Comparison of ENCODE assay signal across 27 cellular contexts in genomic region chr2:37773354-37773753, GRCh38.
DNase-seq lines count a peak whose midpoint lies in the region; ATAC-seq and TF ChIP-seq lines count a peak whose summit lies in the region.
"Had no signal": no experiment of that assay in that cellular context is flagged by ENCODE, and none has a peak within 500 bp of the region (broad histone marks: within the 10 kb centered on the region; RNA-seq: fewer than 3 reads in every experiment).

No MANE protein-coding gene starts in this region.

- no peaks in the 10 kb centered on the region for H3K79me1 ChIP-seq in mesenchymal stem cell (replicated peaks; ENCODE audit: low read length, poor library complexity, severe bottlenecking)

- WGBS in mesenchymal stem cell: 95% methylated on average over 5 of the region's 5 CpGs
- WGBS in GM23248 (ENCODE audit: low coverage in 1 of 2, low lambda C conversion rate in 2 of 2, missing lambda C conversion rate in 2 of 2), 2 experiments: 71 to 74% methylated on average over 5 of the region's 5 CpGs

- H3K4me3 ChIP-seq in mesenchymal stem cell (ENCODE audit: insufficient read depth in 1 of 2, low read depth in 1 of 2, low read length in 2 of 2): no peak overlapping the region
- no peak overlapping the region for H3K4me3 ChIP-seq in GM23248
- H3K4me3 ChIP-seq: A549, BLaER1, body of pancreas, spleen, upper lobe of right lung had no signal

- no peak overlapping the region for H3K23ac ChIP-seq in mesenchymal stem cell (ENCODE audit: low read length in 2 of 2)

- H3F3A ChIP-seq in GM23248 (ENCODE audit: insufficient read depth): peaks cover 66% of the 10 kb centered on the region

- no peak overlapping the region for H2BK120ac ChIP-seq in mesenchymal stem cell (ENCODE audit: low read depth, low read length)

- peak overlapping the region; percentile 83 for H4K91ac ChIP-seq in mesenchymal stem cell (ENCODE audit: low read length)

- H2AFZ ChIP-seq in mesenchymal stem cell (ENCODE audit: low read depth, low read length) (no peak overlapping the region), GM23248 (no peak overlapping the region)

- peak overlapping the region; percentile 9 to 94 for H2BK12ac ChIP-seq in mesenchymal stem cell (ENCODE audit: low read length in 2 of 2)

- H3K36me3 ChIP-seq in mesenchymal stem cell (ENCODE audit: control insufficient read depth in 1 of 2, insufficient read depth in 2 of 2, low read depth in 1 of 2, low read length in 2 of 2): no peaks in the 10 kb centered on the region
- no peaks in the 10 kb centered on the region for H3K36me3 ChIP-seq in GM23248 (ENCODE audit: low read depth)
- H3K36me3 ChIP-seq: BLaER1, spleen, upper lobe of right lung had no signal

- no peaks in the 10 kb centered on the region for H3K9me3 ChIP-seq in mesenchymal stem cell (ENCODE audit: control insufficient read depth, low read length)
- H3K9me3 ChIP-seq in GM23248 (ENCODE audit: low read depth): no peaks in the 10 kb centered on the region
- H3K9me3 ChIP-seq: A549, body of pancreas, Caco-2, spleen, upper lobe of right lung had no signal

- peak overlapping the region; percentile 34 for H3K4me3 Mint-ChIP-seq in type B pancreatic cell
- H3K4me3 Mint-ChIP-seq: activated CD8-positive, alpha-beta memory T cell treated with anti-CD3 and anti-CD28 coated beads, Interleukin-2, amount 10 ng/mL, durations not matched to agents 7 days and 5 days; activated naive CD8-positive, alpha-beta T cell treated with anti-CD3 and anti-CD28 coated beads, Interleukin-2, amount 10 ng/mL, durations not matched to agents 7 days and 5 days; natural killer cell treated with Interleukin-12 subunit alpha and Interleukin-12 subunit beta and Interleukin-15 and Interleukin-18, amount 100 ng/mL, for 72 hours had no signal

- H3K4ac ChIP-seq in mesenchymal stem cell (ENCODE audit: low read depth in 1 of 2, low read length in 2 of 2): no peak overlapping the region

- H3K79me2 ChIP-seq in GM23248 (ENCODE audit: insufficient read depth): no peaks in the 10 kb centered on the region

- H3K9me2 ChIP-seq in GM23248 (ENCODE audit: insufficient read depth): no peaks in the 10 kb centered on the region

- H3K27me3 ChIP-seq in mesenchymal stem cell (ENCODE audit: control insufficient read depth in 1 of 2, insufficient read depth in 1 of 2, low read length in 2 of 2) (no peaks in the 10 kb centered on the region), GM23248 (replicated peaks; ENCODE audit: insufficient read depth) (no peaks in the 10 kb centered on the region)
- H3K27me3 ChIP-seq: BLaER1, body of pancreas, spleen, upper lobe of right lung had no signal

- ATAC-seq in GM18858 (IDR thresholded peaks at IDR 0.05; ENCODE audit: unreplicated experiment) (no peak), GM19328 (IDR thresholded peaks at IDR 0.05; ENCODE audit: unreplicated experiment) (no peak)
- ATAC-seq: A549; activated CD8-positive, alpha-beta memory T cell treated with anti-CD3 and anti-CD28 coated beads, Interleukin-2, amount 10 ng/mL, durations not matched to agents 7 days and 5 days; body of pancreas; HCT116; left cardiac atrium; natural killer cell treated with Interleukin-12 subunit alpha and Interleukin-12 subunit beta and Interleukin-15 and Interleukin-18, amount 100 ng/mL, for 72 hours; upper lobe of right lung had no signal

- no peak overlapping the region for H2BK5ac ChIP-seq in mesenchymal stem cell (ENCODE audit: low read depth, low read length, poor library complexity, severe bottlenecking)

- no peaks in the 10 kb centered on the region for H3K27me3 Mint-ChIP-seq in type B pancreatic cell
- H3K27me3 Mint-ChIP-seq: activated CD8-positive, alpha-beta memory T cell treated with anti-CD3 and anti-CD28 coated beads, Interleukin-2, amount 10 ng/mL, durations not matched to agents 7 days and 5 days; activated naive CD8-positive, alpha-beta T cell treated with anti-CD3 and anti-CD28 coated beads, Interleukin-2, amount 10 ng/mL, durations not matched to agents 7 days and 5 days had no signal

- in situ Hi-C loops in GM23248 (cut with MboI): no loop called here

- no peaks in the 10 kb centered on the region for H4K20me1 ChIP-seq in GM23248 (ENCODE audit: insufficient read depth)
- H4K20me1 ChIP-seq: BLaER1 had no signal

- H3K4me2 ChIP-seq in mesenchymal stem cell (ENCODE audit: low read length, poor library complexity, severe bottlenecking) (no peak overlapping the region), GM23248 (ENCODE audit: unreplicated experiment) (no peak overlapping the region)
- H3K4me2 ChIP-seq: A549, BLaER1 had no signal

- H3K9ac ChIP-seq in mesenchymal stem cell (ENCODE audit: low read length): no peak overlapping the region
- no peak overlapping the region for H3K9ac ChIP-seq in GM23248
- H3K9ac ChIP-seq: BLaER1 had no signal

- DNase-seq in NCI-H146 (lab: John Stamatoyannopoulos, UW): peak; percentile 8
- DNase-seq in NCI-H146 treated with DMSO at 0.1 percent for 48 hours (lab: John Stamatoyannopoulos, UW; ENCODE audit: unreplicated experiment): no peak
- DNase-seq in NCI-H748 (lab: John Stamatoyannopoulos, UW; ENCODE audit: unreplicated experiment): peak; percentile 88
- DNase-seq in mesenchymal stem cell: no peak
- no peak for DNase-seq in type B pancreatic cell (ENCODE audit: extremely low spot score, unreplicated experiment)
- no peak for DNase-seq in GM23248
- DNase-seq: activated CD4-positive, alpha-beta T cell treated with anti-CD3 and anti-CD28 coated beads for 4 hours; activated CD8-positive, alpha-beta memory T cell treated with anti-CD3 and anti-CD28 coated beads, Interleukin-2, amount 10 ng/mL, durations not matched to agents 7 days and 5 days; activated naive CD8-positive, alpha-beta T cell treated with anti-CD3 and anti-CD28 coated beads, Interleukin-2, amount 10 ng/mL, durations not matched to agents 7 days and 5 days; body of pancreas; Caco-2; effector memory CD4-positive, alpha-beta T cell; EL; left cardiac atrium; NCI-H1092 treated with DMSO at 0.1 percent for 48 hours; NCI-H345; posterior cingulate gyrus; spleen; stimulated activated CD4-positive, alpha-beta T cell treated with anti-CD3 and anti-CD28 coated beads, Interleukin-4, amount 100 ng/mL, for 4 hours; SW 1271; upper lobe of right lung had no signal

- no peak overlapping the region for H3K27ac Mint-ChIP-seq in type B pancreatic cell
- H3K27ac Mint-ChIP-seq: activated CD8-positive, alpha-beta memory T cell treated with anti-CD3 and anti-CD28 coated beads, Interleukin-2, amount 10 ng/mL, durations not matched to agents 7 days and 5 days; activated naive CD8-positive, alpha-beta T cell treated with anti-CD3 and anti-CD28 coated beads, Interleukin-2, amount 10 ng/mL, durations not matched to agents 7 days and 5 days; natural killer cell treated with Interleukin-12 subunit alpha and Interleukin-12 subunit beta and Interleukin-15 and Interleukin-18, amount 100 ng/mL, for 72 hours had no signal

- no peak overlapping the region for H2BK15ac ChIP-seq in mesenchymal stem cell (ENCODE audit: low read depth, poor library complexity, severe bottlenecking)

- H3K9me3 Mint-ChIP-seq in type B pancreatic cell: peaks cover 7% of the 10 kb centered on the region
- H3K9me3 Mint-ChIP-seq: natural killer cell treated with Interleukin-12 subunit alpha and Interleukin-12 subunit beta and Interleukin-15 and Interleukin-18, amount 100 ng/mL, for 72 hours had no signal

- H3K14ac ChIP-seq in mesenchymal stem cell (ENCODE audit: low read length in 2 of 2): peak overlapping the region in 1 of 2 experiments; percentile 95

- peak overlapping the region; percentile 56 for H4K8ac ChIP-seq in mesenchymal stem cell (ENCODE audit: low read length)

- H3K36me3 Mint-ChIP-seq in type B pancreatic cell: peaks cover 2% of the 10 kb centered on the region
- H3K36me3 Mint-ChIP-seq: natural killer cell treated with Interleukin-12 subunit alpha and Interleukin-12 subunit beta and Interleukin-15 and Interleukin-18, amount 100 ng/mL, for 72 hours had no signal

- H3K18ac ChIP-seq in mesenchymal stem cell (ENCODE audit: low read depth in 1 of 2, low read length in 2 of 2): peak overlapping the region in 1 of 2 experiments; percentile 28

- H3K4me1 ChIP-seq in mesenchymal stem cell (ENCODE audit: control insufficient read depth, insufficient read depth, low read depth, low read length): peaks cover 25% of the 10 kb centered on the region
- H3K4me1 ChIP-seq in GM23248 (ENCODE audit: insufficient read depth): peaks cover 75% of the 10 kb centered on the region
- H3K4me1 ChIP-seq: body of pancreas had no signal

- peak overlapping the region; percentile 47 for H2AK5ac ChIP-seq in mesenchymal stem cell (ENCODE audit: low read length, severe bottlenecking)

- H3K27ac ChIP-seq in mesenchymal stem cell (ENCODE audit: low read length, poor library complexity, severe bottlenecking) (no peak overlapping the region), GM23248 (no peak overlapping the region)
- H3K27ac ChIP-seq: BLaER1, body of pancreas, spleen, upper lobe of right lung had no signal

- peaks cover 71% of the 10 kb centered on the region for H3K4me1 Mint-ChIP-seq in type B pancreatic cell (ENCODE audit: unreplicated experiment)

- no peak for TF ChIP-seq CTCF in type B pancreatic cell (conservative IDR thresholded peaks at IDR 0.05)

Comparison
In these comparisons a context has a peak if more than half of its experiments do, and no peak if none do; other contexts are left out.
1. DNase-seq: peak in NCI-H146 (single experiment) and NCI-H748 (single experiment); none in NCI-H146 treated with DMSO at 0.1 percent for 48 hours (single experiment), mesenchymal stem cell (single experiment), type B pancreatic cell (single experiment) and GM23248 (single experiment).